ENCODE assay signal across 22 cellular contexts in genomic region chr14:94771191-94771905, GRCh38. TPM values are rescaled to one million over a fixed set of nuclear protein-coding genes. Genes with fewer than 3 reads are reported as not detected.
A peak's percentile ranks its signal among the peaks of the same experiment; 100 is the strongest.
DNase-seq lines count a peak whose midpoint lies in the region; ATAC-seq and TF ChIP-seq lines count a peak whose summit lies in the region.
"Had no signal": no experiment of that assay in that cellular context is flagged by ENCODE, and none has a peak within 500 bp of the region (broad histone marks: within the 10 kb centered on the region; RNA-seq: fewer than 3 reads in every experiment).

No MANE protein-coding gene starts in this region.

- no peaks in the 10 kb centered on the region for H4K20me1 ChIP-seq in GM23248 (ENCODE audit: insufficient read depth)

- CTCF ChIA-PET in CD4-positive, alpha-beta memory T cell (lab: Charles Lee; ENCODE audit: partially characterized antibody) = no interaction called here

- WGBS in HUES64 = 1% methylated on average over 54 of the region's 54 CpGs
- WGBS in GM23248 (ENCODE audit: low coverage in 1 of 2, low lambda C conversion rate in 2 of 2, missing lambda C conversion rate in 2 of 2), 2 experiments = 93 to 94% methylated on average over 47 to 49 of the region's 54 CpGs

- H3K9ac ChIP-seq in HUES64 (ENCODE audit: low read depth, low read length) (no peak overlapping the region), GM23248 (no peak overlapping the region)

- peak overlapping the region in 2 of 7 donors; percentile 17 to 65 for H3K27ac Mint-ChIP-seq in CD4-positive, alpha-beta memory T cell
- no peak overlapping the region for H3K27ac Mint-ChIP-seq in glutamatergic neuron (ENCODE audit: unreplicated experiment)
- peak overlapping the region in 1 of 3 experiments; percentile 46 for H3K27ac Mint-ChIP-seq in nephron
- H3K27ac Mint-ChIP-seq: activated B cell treated with CpG ODN at 0.5 μM for 24 hours had no signal

- no peak overlapping the region for H2AFZ ChIP-seq in GM23248

- no peaks in the 10 kb centered on the region for H3K36me3 Mint-ChIP-seq in CD4-positive, alpha-beta memory T cell
- H3K36me3 Mint-ChIP-seq in glutamatergic neuron (ENCODE audit: unreplicated experiment) (no peaks in the 10 kb centered on the region), nephron (ENCODE audit: low read depth) (peaks cover 6% of the 10 kb centered on the region)
- H3K36me3 Mint-ChIP-seq: IgD-negative memory B cell had no signal

- no peak for ATAC-seq in GM18909 (IDR thresholded peaks at IDR 0.05; ENCODE audit: poor library complexity, unreplicated experiment)
- ATAC-seq: activated naive CD4-positive, alpha-beta T cell treated with anti-CD3 and anti-CD28 coated beads, Interleukin-2, amount 50 U/mL, for 72 hours; left cardiac atrium had no signal

- H3K27me3 Mint-ChIP-seq in CD4-positive, alpha-beta memory T cell = peaks cover 56 to 65% of the 10 kb centered on the region in 2 donors
- peaks cover 57% of the 10 kb centered on the region for H3K27me3 Mint-ChIP-seq in glutamatergic neuron (ENCODE audit: unreplicated experiment)
- peaks cover 100% of the 10 kb centered on the region for H3K27me3 Mint-ChIP-seq in nephron (ENCODE audit: low read depth)

- H3F3A ChIP-seq in GM23248 (ENCODE audit: insufficient read depth) = no peaks in the 10 kb centered on the region

- TF ChIP-seq CTCF in glutamatergic neuron (IDR thresholded peaks at IDR 0.05; ENCODE audit: partially characterized antibody, unreplicated experiment) (no peak), nephron (IDR thresholded peaks at IDR 0.05; ENCODE audit: unreplicated experiment in 3 of 3) (no peak)

- H3K4me2 ChIP-seq in GM23248 (ENCODE audit: unreplicated experiment) = no peak overlapping the region

- no peak overlapping the region for H3K27ac ChIP-seq in CD4-positive, alpha-beta memory T cell (ENCODE audit: low read depth, low read length)
- H3K27ac ChIP-seq in HUES64 (ENCODE audit: low read depth, low read length) = no peak overlapping the region
- H3K27ac ChIP-seq in GM23248 = no peak overlapping the region
- H3K27ac ChIP-seq: dorsolateral prefrontal cortex, ovary, suprapubic skin had no signal

- H3K4me1 Mint-ChIP-seq in CD4-positive, alpha-beta memory T cell = peaks cover 9 to 44% (median 22%) of the 10 kb centered on the region in 4 donors
- H3K4me1 Mint-ChIP-seq in glutamatergic neuron (ENCODE audit: low read depth, unreplicated experiment) (peaks cover 23% of the 10 kb centered on the region), nephron (peaks cover 40% of the 10 kb centered on the region)

- no peaks in the 10 kb centered on the region for H3K9me3 ChIP-seq in CD4-positive, alpha-beta memory T cell (ENCODE audit: control insufficient read depth in 1 of 2, low read length in 2 of 2)
- H3K9me3 ChIP-seq in HUES64 (ENCODE audit: insufficient read depth, low read depth, low read length) (no peaks in the 10 kb centered on the region), GM23248 (ENCODE audit: low read depth) (no peaks in the 10 kb centered on the region)
- H3K9me3 ChIP-seq: breast epithelium, suprapubic skin had no signal

- no peaks in the 10 kb centered on the region for H3K79me2 ChIP-seq in GM23248 (ENCODE audit: insufficient read depth)

- DNase-seq in CD4-positive, alpha-beta memory T cell = no peak
- DNase-seq in glutamatergic neuron (peak; percentile 60), GOT3 (lab: John Stamatoyannopoulos, UW) (no peak), SW 1271 (lab: John Stamatoyannopoulos, UW) (no peak), GM23248 (no peak)
- DNase-seq: activated B cell treated with CpG ODN at 0.5 μM for 24 hours; head of caudate nucleus; left cardiac atrium; MM.1S; NCI-H187; NCI-H226; ovary; stimulated activated CD4-positive, alpha-beta T cell treated with anti-CD3 and anti-CD28 coated beads, Interleukin-2, amount 100 ng/mL, for 48 hours had no signal

- peaks cover 12% of the 10 kb centered on the region for H3K4me1 ChIP-seq in CD4-positive, alpha-beta memory T cell (ENCODE audit: insufficient read depth, low read length)
- H3K4me1 ChIP-seq in HUES64 (ENCODE audit: insufficient read depth, low read length) (peaks cover 64% of the 10 kb centered on the region), GM23248 (ENCODE audit: insufficient read depth) (peaks cover 9% of the 10 kb centered on the region; the same call in 1 of the 2 replicates)
- H3K4me1 ChIP-seq: breast epithelium had no signal

- in situ Hi-C loops in GM23248 (cut with MboI) = no loop called here

- H3K36me3 ChIP-seq in CD4-positive, alpha-beta memory T cell (ENCODE audit: insufficient read depth, low read length) = no peaks in the 10 kb centered on the region
- H3K36me3 ChIP-seq in HUES64 (ENCODE audit: insufficient read depth, low read length) = no peaks in the 10 kb centered on the region
- no peaks in the 10 kb centered on the region for H3K36me3 ChIP-seq in GM23248 (ENCODE audit: low read depth)
- H3K36me3 ChIP-seq: breast epithelium, ovary, suprapubic skin had no signal

- H3K4me3 ChIP-seq in CD4-positive, alpha-beta memory T cell (ENCODE audit: low read length in 2 of 2) = no peak overlapping the region
- peak overlapping the region; percentile 56 for H3K4me3 ChIP-seq in HUES64 (ENCODE audit: low read length)
- H3K4me3 ChIP-seq in GM23248 = no peak overlapping the region
- H3K4me3 ChIP-seq: ovary had no signal

- H3K9me3 Mint-ChIP-seq in CD4-positive, alpha-beta memory T cell = peaks cover 0 to 16% (median 1%) of the 10 kb centered on the region in 8 donors
- H3K9me3 Mint-ChIP-seq in glutamatergic neuron (ENCODE audit: unreplicated experiment) (peaks cover 11% of the 10 kb centered on the region), nephron (peaks cover 2% of the 10 kb centered on the region)
- H3K9me3 Mint-ChIP-seq: activated B cell treated with CpG ODN at 0.5 μM for 24 hours; activated naive CD4-positive, alpha-beta T cell treated with anti-CD3 and anti-CD28 coated beads, Interleukin-2, amount 50 U/mL, for 72 hours; IgD-negative memory B cell had no signal

- peaks cover 64% of the 10 kb centered on the region for H3K27me3 ChIP-seq in CD4-positive, alpha-beta memory T cell (ENCODE audit: insufficient read depth, low read length)
- H3K27me3 ChIP-seq in HUES64 (ENCODE audit: insufficient read depth, low read length) (peaks cover 100% of the 10 kb centered on the region), GM23248 (replicated peaks; ENCODE audit: insufficient read depth) (peaks cover 24% of the 10 kb centered on the region)

- no peaks in the 10 kb centered on the region for H3K9me2 ChIP-seq in GM23248 (ENCODE audit: insufficient read depth)

- peak overlapping the region in 5 of 8 donors; percentile 33 to 70 (median 55) for H3K4me3 Mint-ChIP-seq in CD4-positive, alpha-beta memory T cell
- H3K4me3 Mint-ChIP-seq in glutamatergic neuron (ENCODE audit: unreplicated experiment) (peak overlapping the region; percentile 79), nephron (peak overlapping the region; percentile 54 to 79 (median 78))

- POLR2A ChIA-PET in CD4-positive, alpha-beta memory T cell (lab: Charles Lee; ENCODE audit: partially characterized antibody) = no interaction called here

- intact Hi-C loops in CD4-positive, alpha-beta memory T cell (cut with micrococcal nuclease) = no loop called here

RNA-seq across cellular contexts. Expression of gene GSC, which starts 1.4 kb away (rescaled TPM):
- total RNA-seq in CD4-positive, alpha-beta memory T cell = under 1 TPM in 1 of 2 experiments, not detected in 1; 0.35 TPM
- polyA plus RNA-seq in CD4-positive, alpha-beta memory T cell = not detected
- 2.5 TPM for polyA plus RNA-seq in HUES64 (2013, experiment 1 of 2)
- 3.4 TPM for polyA plus RNA-seq in HUES64 (2013, experiment 2 of 2)
- not detected for total RNA-seq in glutamatergic neuron (ENCODE audit: unreplicated experiment)
- 1.1 and 2.3 TPM in 2 replicates for total RNA-seq in GM23248 (2014; rRNA removed; shearing (Covaris generic))
- 1.3 and 1.9 TPM in 2 replicates for polyA plus RNA-seq in GM23248 (2016; fragmentation: Nextera tagmentation; extraction: Ambion mirVana)
- total RNA-seq: activated B cell treated with CpG ODN at 0.5 μM for 24 hours; activated naive CD4-positive, alpha-beta T cell treated with anti-CD3 and anti-CD28 coated beads, Interleukin-2, amount 50 U/mL, for 72 hours; T-helper 1 cell treated with Interleukin-12 subunit alpha and Interleukin-12 subunit beta and Interleukin-4 antibody, amounts not matched to agents 30 ng/mL and 1 ng/mL, for 36 hours had no signal
- polyA plus RNA-seq: IgD-negative memory B cell had no signal
